Comparison of ENCODE assay signal across 8 cellular contexts in genomic region chr1:39817091-39817932, GRCh38. TPM values are rescaled to one million over a fixed set of nuclear protein-coding genes. Genes with fewer than 3 reads are reported as not detected.
DNase-seq lines count a peak whose midpoint lies in the region; ATAC-seq and TF ChIP-seq lines count a peak whose summit lies in the region.
"Not testable (repeated sequence)": the region's sequence is repeated elsewhere in the genome, so short reads cannot be mapped to it uniquely, and the experiment has no call there.

No MANE protein-coding gene starts in this region.

- peak; percentile 87 to 88 for ATAC-seq in CD4-positive, CD25-positive, alpha-beta regulatory T cell (ENCODE audit: low read depth in 2 of 2)
- peak; percentile 69 for ATAC-seq in HG03025 (IDR thresholded peaks at IDR 0.05; ENCODE audit: low FRiP score, unreplicated experiment)

- not testable (repeated sequence) for H3K27me3 ChIP-seq in CD4-positive, CD25-positive, alpha-beta regulatory T cell (ENCODE audit: control insufficient read depth, insufficient read depth, low read length)

- peak overlapping the region; percentile 6 for H3K27ac ChIP-seq in CD4-positive, CD25-positive, alpha-beta regulatory T cell (ENCODE audit: insufficient read depth, low read length, poor library complexity, severe bottlenecking)

- not testable (repeated sequence) for H3K4me1 Mint-ChIP-seq in CD4-positive, CD25-positive, alpha-beta regulatory T cell

- H3K27me3 Mint-ChIP-seq in CD4-positive, CD25-positive, alpha-beta regulatory T cell, result peaks cover 18% of the 10 kb centered on the region

- not testable (repeated sequence) for H3K36me3 ChIP-seq in CD4-positive, CD25-positive, alpha-beta regulatory T cell (ENCODE audit: control insufficient read depth, insufficient read depth, low read length)

- TF ChIP-seq POLR2A in GM19193 (IDR thresholded peaks at IDR 0.05; ENCODE audit: extremely low read depth, insufficient read depth, insufficient read length), result peak; percentile 28

- H3K9me3 Mint-ChIP-seq in CD4-positive, CD25-positive, alpha-beta regulatory T cell, result not testable (repeated sequence)

- H3K4me3 Mint-ChIP-seq in CD4-positive, CD25-positive, alpha-beta regulatory T cell, result peak overlapping the region in 3 of 4 donors; percentile 11 to 86 (median 83)

- peak overlapping the region; percentile 89 to 95 (median 91) for H3K27ac Mint-ChIP-seq in CD4-positive, CD25-positive, alpha-beta regulatory T cell

- DNase-seq in CD4-positive, CD25-positive, alpha-beta regulatory T cell, result peak; percentile 49 to 81 (median 70)
- DNase-seq in NCI-H2029 treated with DMSO at 0.1 percent for 48 hours (lab: John Stamatoyannopoulos, UW) (peak; percentile 100), T-helper 2 cell (peak; percentile 18 to 76 (median 52)), iPS-NIHi11 (ENCODE audit: low spot score) (peak; percentile 37)
- peak; percentile 72 for DNase-seq in activated naive CD4-positive, alpha-beta T cell treated with Interleukin-2 at 50 U/mL for 16 hours
- peak; percentile 62 to 66 for DNase-seq in stimulated activated CD4-positive, alpha-beta T cell treated with anti-CD3 and anti-CD28 coated beads, Interleukin-2, amount 100 ng/mL, for 24 hours

- H3K4me1 ChIP-seq in CD4-positive, CD25-positive, alpha-beta regulatory T cell (ENCODE audit: control insufficient read depth, insufficient read depth, low read length, poor library complexity, severe bottlenecking), result not testable (repeated sequence)

- H3K4me3 ChIP-seq in CD4-positive, CD25-positive, alpha-beta regulatory T cell (ENCODE audit: low read depth, low read length), result not testable (repeated sequence)

- not testable (repeated sequence) for H3K9me3 ChIP-seq in CD4-positive, CD25-positive, alpha-beta regulatory T cell (ENCODE audit: control insufficient read depth in 2 of 2, low read length in 2 of 2)

- H3K36me3 Mint-ChIP-seq in CD4-positive, CD25-positive, alpha-beta regulatory T cell, result not testable (repeated sequence)

RNA-seq across cellular contexts. Expression of gene BMP8B, which starts 28.6 kb away (rescaled TPM):
- total RNA-seq in CD4-positive, CD25-positive, alpha-beta regulatory T cell, result 0.39 TPM
- under 1 TPM in 3 of 4 donors, not detected in 1; 0.05 to 0.13 (median 0.07) TPM for polyA plus RNA-seq in CD4-positive, CD25-positive, alpha-beta regulatory T cell

RNA-seq across cellular contexts. Expression of gene OXCT2, which starts 46.2 kb away (rescaled TPM):
- total RNA-seq in CD4-positive, CD25-positive, alpha-beta regulatory T cell, result not detected
- polyA plus RNA-seq in CD4-positive, CD25-positive, alpha-beta regulatory T cell, result not detected

Comparison
In these comparisons a context has a peak if more than half of its experiments do, and no peak if none do; other contexts are left out.
1. DNase-seq: peak in every context shown above with its lines; median percentile 100 in NCI-H2029 treated with DMSO at 0.1 percent for 48 hours; 72 in activated naive CD4-positive, alpha-beta T cell treated with Interleukin-2 at 50 U/mL for 16 hours; 70 in CD4-positive, CD25-positive, alpha-beta regulatory T cell; 64 in stimulated activated CD4-positive, alpha-beta T cell treated with anti-CD3 and anti-CD28 coated beads, Interleukin-2, amount 100 ng/mL, for 24 hours; 52 in T-helper 2 cell; 37 in iPS-NIHi11.